8 cellular contexts compared by ENCODE assay signal in genomic region chr4:154622598-154622997, GRCh38. TPM values are rescaled to one million over a fixed set of nuclear protein-coding genes. Genes with fewer than 3 reads are reported as not detected.
DNase-seq lines count a peak whose midpoint lies in the region; ATAC-seq and TF ChIP-seq lines count a peak whose summit lies in the region.

No MANE protein-coding gene starts in this region.

- no peak overlapping the region for H3K4me3 Mint-ChIP-seq in CD4-positive, alpha-beta T cell
- no peak overlapping the region for H3K4me3 Mint-ChIP-seq in naive B cell

- H3K27ac ChIP-seq in CD4-positive, alpha-beta T cell (ENCODE audit: low read depth, low read length): no peak overlapping the region

- peaks cover 35% of the 10 kb centered on the region for H3K27me3 Mint-ChIP-seq in CD4-positive, alpha-beta T cell
- peaks cover 13 to 26% (median 16%) of the 10 kb centered on the region in 3 donors for H3K27me3 Mint-ChIP-seq in naive B cell

- H3K27me3 ChIP-seq in CD4-positive, alpha-beta T cell (ENCODE audit: control insufficient read depth, insufficient read depth, low read length): peaks cover 15% of the 10 kb centered on the region

- intact Hi-C loops in CD4-positive, alpha-beta T cell (cut with DNase I, micrococcal nuclease): loop anchor here (1.0 to 10.0 kb wide), 2 partner anchors 70 to 838 kb away; partner anchors contain the start of gene SFRP2 (in 1 of the 2)

- in situ Hi-C loops in GM13976 (cut with MboI; ENCODE audit: low sequenced_read_pairs, unreplicated experiment): no loop called here

- H3K4me1 Mint-ChIP-seq in CD4-positive, alpha-beta T cell (ENCODE audit: low read depth): no peaks in the 10 kb centered on the region
- H3K4me1 Mint-ChIP-seq in naive B cell: peaks cover 6 to 11% (median 6%) of the 10 kb centered on the region in 3 donors

- H3K9me3 ChIP-seq in CD4-positive, alpha-beta T cell (ENCODE audit: control insufficient read depth, low read length): no peaks in the 10 kb centered on the region

- POLR2A ChIA-PET in CD4-positive, alpha-beta T cell (lab: Charles Lee): no interaction called here

- ATAC-seq in CD4-positive, alpha-beta T cell (ENCODE audit: poor library complexity): peak; percentile 63
- ATAC-seq in HG02798 (IDR thresholded peaks at IDR 0.05; ENCODE audit: poor library complexity, unreplicated experiment) (peak; percentile 56), naive B cell (ENCODE audit: low read depth in 2 of 2) (peak; percentile 34 to 45)

- H3K9me3 Mint-ChIP-seq in CD4-positive, alpha-beta T cell: no peaks in the 10 kb centered on the region
- H3K9me3 Mint-ChIP-seq in naive B cell: no peaks in the 10 kb centered on the region

- no peak for DNase-seq in CD4-positive, alpha-beta T cell
- peak; percentile 50 for DNase-seq in GM13976 (ENCODE audit: low spot score)
- peak; percentile 42 for DNase-seq in NCI-H510A treated with DMSO at 0.1 percent for 48 hours (lab: John Stamatoyannopoulos, UW)
- DNase-seq in dermis blood vessel endothelial cell: peak; percentile 57
- DNase-seq in naive B cell: peak; percentile 41
- DNase-seq in HK-2 (ENCODE audit: unreplicated experiment): no peak
- no peak for DNase-seq in NCI-H187 (lab: John Stamatoyannopoulos, UW)

- CTCF ChIA-PET in CD4-positive, alpha-beta T cell (lab: Charles Lee): no interaction called here

- peak; percentile 49 for TF ChIP-seq CTCF in CD4-positive, alpha-beta T cell (IDR thresholded peaks at IDR 0.05)
- TF ChIP-seq CTCF in GM13976 (IDR thresholded peaks at IDR 0.05; ENCODE audit: borderline replicate concordance, control extremely low read depth, extremely low read depth, insufficient read depth, missing control alignments): peak; percentile 51

- H3K36me3 Mint-ChIP-seq in CD4-positive, alpha-beta T cell (ENCODE audit: low read depth): no peaks in the 10 kb centered on the region
- no peaks in the 10 kb centered on the region for H3K36me3 Mint-ChIP-seq in naive B cell

- H3K27ac Mint-ChIP-seq in CD4-positive, alpha-beta T cell: no peak overlapping the region
- peak overlapping the region in 1 of 6 donors; percentile 55 for H3K27ac Mint-ChIP-seq in naive B cell

RNA-seq across cellular contexts. Expression of gene FGG, which starts 10.1 kb away (rescaled TPM):
- not detected for total RNA-seq in CD4-positive, alpha-beta T cell
- total RNA-seq in dermis blood vessel endothelial cell: 0.19 TPM in 1 of 2 replicates, not detected in the other
- polyA plus RNA-seq in naive B cell (ENCODE audit: low read depth in 6 of 6): not detected

RNA-seq across cellular contexts. Expression of gene FGA, which starts 32.1 kb away (rescaled TPM):
- total RNA-seq in CD4-positive, alpha-beta T cell: not detected
- total RNA-seq in dermis blood vessel endothelial cell: not detected in 2 replicates
- polyA plus RNA-seq in naive B cell (ENCODE audit: low read depth in 6 of 6): not detected

RNA-seq across cellular contexts. Expression of gene FGB, which starts 59.8 kb away (rescaled TPM):
- total RNA-seq in CD4-positive, alpha-beta T cell: not detected
- total RNA-seq in dermis blood vessel endothelial cell: not detected in 2 replicates
- not detected for polyA plus RNA-seq in naive B cell (ENCODE audit: low read depth in 6 of 6)

Comparison
In these comparisons a context has a peak if more than half of its experiments do, and no peak if none do; other contexts are left out.
1. DNase-seq: peak in GM13976 (single experiment), NCI-H510A treated with DMSO at 0.1 percent for 48 hours (single experiment), dermis blood vessel endothelial cell (single experiment) and naive B cell (single experiment); none in CD4-positive, alpha-beta T cell (0 of 10), HK-2 (single experiment) and NCI-H187 (0 of 2).
2. Peak in every context shown above with its lines, with median percentiles within 50 percentile points of each other: ATAC-seq.